Comparison of ENCODE assay signal across 16 cellular contexts in genomic region chr7:14936530-14936929, GRCh38. TPM values are rescaled to one million over a fixed set of nuclear protein-coding genes. Genes with fewer than 3 reads are reported as not detected.
DNase-seq lines count a peak whose midpoint lies in the region; ATAC-seq and TF ChIP-seq lines count a peak whose summit lies in the region.
"Had no signal": no experiment of that assay in that cellular context is flagged by ENCODE, and none has a peak within 500 bp of the region (broad histone marks: within the 10 kb centered on the region; RNA-seq: fewer than 3 reads in every experiment).

No MANE protein-coding gene starts in this region.

- H3K4me1 ChIP-seq in GM23338 (ENCODE audit: insufficient read depth), result peaks cover 3% of the 10 kb centered on the region; the same call in 1 of the 2 replicates
- peaks cover 7% of the 10 kb centered on the region for H3K4me1 ChIP-seq in endodermal cell (ENCODE audit: control insufficient read depth, insufficient read depth, low read length)
- no peaks in the 10 kb centered on the region for H3K4me1 ChIP-seq in adrenal gland (replicated peaks in 1 of 2)
- H3K4me1 ChIP-seq: suprapubic skin had no signal

- H3K9me2 ChIP-seq in GM23338 (ENCODE audit: insufficient read depth), result no peaks in the 10 kb centered on the region

- H3K9me3 ChIP-seq in endodermal cell (ENCODE audit: control insufficient read depth, low read length) (no peaks in the 10 kb centered on the region), adrenal gland (replicated peaks in 1 of 3) (no peaks in the 10 kb centered on the region)
- H3K9me3 ChIP-seq: suprapubic skin had no signal

- H3F3A ChIP-seq in GM23338 (replicated peaks; ENCODE audit: low read depth), result no peaks in the 10 kb centered on the region

- H3K4me3 Mint-ChIP-seq in GM23338 (no peak overlapping the region), endodermal cell (no peak overlapping the region)

- H3K36me3 ChIP-seq in GM23338 (ENCODE audit: insufficient read depth), result no peaks in the 10 kb centered on the region
- H3K36me3 ChIP-seq in endodermal cell (ENCODE audit: control insufficient read depth, insufficient read depth, low read length), result no peaks in the 10 kb centered on the region
- no peaks in the 10 kb centered on the region for H3K36me3 ChIP-seq in adrenal gland (replicated peaks in 1 of 2)
- H3K36me3 ChIP-seq: suprapubic skin had no signal

- 48 to 78% methylated on average over 2 to 5 of the region's 5 CpGs for WGBS in endodermal cell (ENCODE audit: insufficient coverage in 1 of 2, insufficient read length in 1 of 2), 2 experiments
- WGBS in adrenal gland, 4 donors, result 21 to 32% (median 30%) methylated on average over 5 of the region's 5 CpGs

- no peaks in the 10 kb centered on the region for H4K20me1 ChIP-seq in GM23338 (replicated peaks; ENCODE audit: insufficient read depth)

- TF ChIP-seq POLR2A in adrenal gland (IDR thresholded peaks at IDR 0.05), result no peak

- H3K27me3 ChIP-seq in GM23338 (ENCODE audit: insufficient read depth), result no peaks in the 10 kb centered on the region
- H3K27me3 ChIP-seq in endodermal cell (ENCODE audit: control insufficient read depth, insufficient read depth, low read length, poor library complexity, severe bottlenecking), result no peaks in the 10 kb centered on the region
- H3K27me3 ChIP-seq in adrenal gland, result no peaks in the 10 kb centered on the region
- H3K27me3 ChIP-seq: suprapubic skin had no signal

- H3K79me2 ChIP-seq in GM23338 (replicated peaks; ENCODE audit: insufficient read depth), result no peaks in the 10 kb centered on the region

- no peak overlapping the region for H3K4me3 ChIP-seq in GM23338
- H3K4me3 ChIP-seq in endodermal cell (ENCODE audit: low read length), result no peak overlapping the region
- H3K4me3 ChIP-seq in adrenal gland, result no peak overlapping the region
- H3K4me3 ChIP-seq: suprapubic skin had no signal

- H3K27ac Mint-ChIP-seq in GM23338 (no peak overlapping the region), endodermal cell (no peak overlapping the region)

- no peak overlapping the region for H3K4me2 ChIP-seq in GM23338

- intact Hi-C loops in adrenal gland (cut with DNase I), result no loop called here

- H3K4me1 Mint-ChIP-seq in GM23338, result peaks cover 15% of the 10 kb centered on the region
- peaks cover 26% of the 10 kb centered on the region for H3K4me1 Mint-ChIP-seq in endodermal cell

- H3K27me3 Mint-ChIP-seq in GM23338 (ENCODE audit: insufficient read depth, low read depth, poor library complexity), result no peaks in the 10 kb centered on the region
- no peaks in the 10 kb centered on the region for H3K27me3 Mint-ChIP-seq in endodermal cell (ENCODE audit: insufficient read depth)

- H3K36me3 Mint-ChIP-seq in GM23338 (ENCODE audit: low read depth), result no peaks in the 10 kb centered on the region
- H3K36me3 Mint-ChIP-seq in endodermal cell (ENCODE audit: low read depth), result no peaks in the 10 kb centered on the region

- peak; percentile 15 for DNase-seq in GM23338 (ENCODE audit: low spot score)
- DNase-seq in endodermal cell, result peak; percentile 59
- peak; percentile 87 for DNase-seq in left kidney (ENCODE audit: low read depth, low spot score)
- peak; percentile 43 for DNase-seq in stromal cell of bone marrow (ENCODE audit: low read depth)
- no peak for DNase-seq in adrenal gland
- DNase-seq in NK-92 treated with Interleukin-12 subunit alpha and Interleukin-12 subunit beta, amount 100 ng/mL, for 24 hours (lab: John Stamatoyannopoulos, UW), result no peak
- DNase-seq: activated CD4-positive, alpha-beta T cell treated with anti-CD3 and anti-CD28 coated beads, Interleukin-2, amount 50 U/mL, for 4 hours; aorta; left ventricle myocardium superior; NCI-H1694 treated with DMSO at 0.1 percent for 48 hours; stimulated activated CD4-positive, alpha-beta T cell treated with anti-CD3 and anti-CD28 coated beads, Interleukin-12 subunit alpha, Interleukin-12 subunit beta, amount 100 ng/mL, for 4 hours had no signal

- ATAC-seq in GM23338, result peak; percentile 59; the same call in 2 of the 3 replicates
- ATAC-seq in HG02642 (IDR thresholded peaks at IDR 0.05; ENCODE audit: poor library complexity, unreplicated experiment), result no peak
- no peak for ATAC-seq in HG02970 (IDR thresholded peaks at IDR 0.05; ENCODE audit: low FRiP score, unreplicated experiment)
- ATAC-seq: left ventricle myocardium superior had no signal

- H3K9ac ChIP-seq in endodermal cell (ENCODE audit: extremely low read depth, low read length, poor library complexity, severe bottlenecking), result no peak overlapping the region

- no peak overlapping the region for H3K27ac ChIP-seq in GM23338 (ENCODE audit: low read depth)
- H3K27ac ChIP-seq in endodermal cell (ENCODE audit: low read depth, low read length), result no peak overlapping the region
- H3K27ac ChIP-seq in adrenal gland, result no peak overlapping the region
- H3K27ac ChIP-seq: suprapubic skin had no signal

- no peaks in the 10 kb centered on the region for H3K9me3 Mint-ChIP-seq in GM23338
- no peaks in the 10 kb centered on the region for H3K9me3 Mint-ChIP-seq in endodermal cell

- TF ChIP-seq CTCF in GM23338 (conservative IDR thresholded peaks at IDR 0.05; ENCODE audit: low read depth in 2 of 2), result no peak
- TF ChIP-seq CTCF in endodermal cell (conservative IDR thresholded peaks at IDR 0.05), result no peak
- no peak for TF ChIP-seq CTCF in adrenal gland (IDR thresholded peaks at IDR 0.05)

- H2AFZ ChIP-seq in GM23338, result peak overlapping the region; percentile 38; the same call in 1 of the 2 replicates

TF ChIP-seq in GM23338, 12 proteins besides CTCF, POLR2A, EP300 and RAD21 (continues in another document):
- no peak for TF ChIP-seq ZNF462 (CRISPR knock-in tag; IDR thresholded peaks at IDR 0.05)

RNA-seq across cellular contexts. Expression of gene DGKB, which starts 34.0 kb away (rescaled TPM):
- total RNA-seq in GM23338 (2014; rRNA removed; shearing (Covaris generic)), result 2.6 and 11.5 TPM in 2 replicates
- polyA plus RNA-seq in GM23338 (2016; fragmentation: Nextera tagmentation; extraction: Ambion mirVana) (4.0 and 4.8 TPM in 2 replicates), adrenal gland (1 to 10 TPM in 2 of 3 donors, under 1 TPM in 1; 0.07 to 3.1 (median 1.3) TPM)
- total RNA-seq in endodermal cell (1 to 10 TPM; 5.1 to 5.2 TPM), adrenal gland (1 to 10 TPM in 3 of 8 donors, under 1 TPM in 2, not detected in 3; 0.18 to 4.9 (median 1.5) TPM)
- 1.3 TPM for polyA plus RNA-seq in endodermal cell (2013, experiment 1 of 2)
- 1.5 TPM for polyA plus RNA-seq in endodermal cell (2013, experiment 2 of 2)
- total RNA-seq: RPMI7951; T-helper 2 cell treated with Interferon-gamma antibody and Interleukin-4, amounts not matched to agents 100 ng/mL and 5 ng/mL, for 36 hours had no signal
- polyA plus RNA-seq: aorta had no signal

Comparison
In these comparisons a context has a peak if more than half of its experiments do, and no peak if none do; other contexts are left out.
1. DNase-seq: peak in GM23338 (single experiment), endodermal cell (single experiment), left kidney (single experiment) and stromal cell of bone marrow (single experiment); none in adrenal gland (0 of 7) and NK-92 treated with Interleukin-12 subunit alpha and Interleukin-12 subunit beta, amount 100 ng/mL, for 24 hours (single experiment).